22 cellular contexts compared by ENCODE assay signal in the genomic region with DNA sequence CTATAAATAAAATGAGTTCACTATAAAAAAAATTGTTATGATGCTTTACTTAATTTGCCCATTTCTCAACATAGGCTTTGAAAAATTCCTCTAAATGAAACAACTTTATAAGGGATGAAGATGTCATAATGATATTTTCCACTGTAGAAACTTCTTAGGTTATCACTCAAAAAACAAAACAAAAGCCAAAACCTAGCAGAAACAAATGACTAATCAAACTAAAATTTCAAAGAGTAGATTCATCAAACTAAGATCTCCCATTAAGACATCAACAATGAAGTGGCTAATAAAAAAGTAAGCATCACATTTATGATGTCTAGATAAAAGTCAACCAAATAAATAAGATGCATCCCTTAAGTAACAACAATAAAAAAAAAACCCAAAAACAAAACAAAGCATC.
"Had no signal": no experiment of that assay in that cellular context is flagged by ENCODE, and none has a peak within 500 bp of the region (broad histone marks: within the 10 kb centered on the region; RNA-seq: fewer than 3 reads in every experiment).

No MANE protein-coding gene starts in this region.

- ATAC-seq: left colon; naive thymus-derived CD8-positive, alpha-beta T cell; right cardiac atrium; stimulated activated naive B cell treated with anti-CD40 and anti-IgM and Interleukin-4, amounts not matched to agents 10 μg/mL and 1 μg/mL and 100 μg/mL, for 72 hours had no signal

- DNase-seq: colonic mucosa; effector memory CD4-positive, alpha-beta T cell; erythroblast; esophagus squamous epithelium; hypothalamus; immature natural killer cell; islet precursor cell; kidney glomerular epithelial cell; left colon; left ventricle myocardium inferior; mammary epithelial cell; naive thymus-derived CD8-positive, alpha-beta T cell; nephron progenitor cell; nucleus accumbens; right cardiac atrium; sigmoid colon; spleen; stimulated activated CD4-positive, alpha-beta T cell treated with anti-CD3 and anti-CD28 coated beads, Interleukin-2, amount 100 ng/mL, for 48 hours; stimulated activated naive B cell treated with anti-CD40 and anti-IgM and Interleukin-4, amounts not matched to agents 10 μg/mL and 1 μg/mL and 100 μg/mL, for 72 hours; upper lobe of left lung had no signal

- FAIRE-seq: frontal cortex, urothelium cell line had no signal
